Comparison of ENCODE assay signal across 12 cellular contexts in the genomic region with DNA sequence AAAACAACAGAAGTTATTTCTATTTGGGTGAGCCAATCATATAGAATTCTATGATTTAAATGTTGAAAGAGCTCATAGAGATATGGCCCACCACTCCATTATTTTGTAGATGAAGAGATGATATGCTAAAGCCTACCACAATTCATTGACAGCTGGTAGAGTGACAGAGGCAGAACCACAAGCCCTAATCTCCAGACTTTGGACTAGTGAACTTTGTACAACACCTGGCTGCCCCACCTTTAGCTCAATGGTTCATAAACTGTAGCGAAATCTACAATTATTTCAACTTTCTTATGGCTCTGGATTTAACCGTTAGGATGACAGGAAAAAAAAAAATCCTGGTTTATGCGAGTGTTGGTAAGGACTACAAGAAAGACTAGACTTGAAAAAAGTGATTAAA.
"Had no signal": no experiment of that assay in that cellular context is flagged by ENCODE, and none has a peak within 500 bp of the region (broad histone marks: within the 10 kb centered on the region; RNA-seq: fewer than 3 reads in every experiment).

No MANE protein-coding gene starts in this region.

- H3K4me3 ChIP-seq: lung, psoas muscle, skin epidermis, stomach had no signal

- H3K27me3 ChIP-seq: stomach had no signal

- ATAC-seq: activated CD8-positive, alpha-beta T cell treated with anti-CD3 and anti-CD28 coated beads, Interleukin-2, amount 10 ng/mL, durations not matched to agents 7 days and 5 days; psoas muscle; right cardiac atrium had no signal

- H3K36me3 ChIP-seq: stomach had no signal

- DNase-seq: activated CD4-positive, alpha-beta T cell treated with anti-CD3 and anti-CD28 coated beads, Interleukin-2, amount 10 ng/mL, durations not matched to agents 24 days and 14 days; activated CD8-positive, alpha-beta T cell treated with anti-CD3 and anti-CD28 coated beads, Interleukin-2, amount 10 ng/mL, durations not matched to agents 7 days and 5 days; activated effector memory CD4-positive, alpha-beta T cell treated with Interleukin-2 at 50 U/mL for 16 hours; activated naive CD4-positive, alpha-beta T cell treated with anti-CD3 and anti-CD28 coated beads, Interleukin-2, amount 50 U/mL, for 16 hours; activated T-cell treated with anti-CD3 and anti-CD28 coated beads, Interleukin-2, amount 50 U/mL, for 24 hours; hippocampal formation; naive B cell; psoas muscle; right cardiac atrium; stomach had no signal

- H3K27ac ChIP-seq: psoas muscle, stomach had no signal

- H3K9me3 ChIP-seq: psoas muscle, stomach had no signal

- H3K4me1 ChIP-seq: psoas muscle, stomach had no signal
